10 cellular contexts compared by ENCODE assay signal in genomic region chr4:169005453-169006099, GRCh38. TPM values are rescaled to one million over a fixed set of nuclear protein-coding genes. Genes with fewer than 3 reads are reported as not detected.
DNase-seq lines count a peak whose midpoint lies in the region; ATAC-seq and TF ChIP-seq lines count a peak whose summit lies in the region.
"Had no signal": no experiment of that assay in that cellular context is flagged by ENCODE, and none has a peak within 500 bp of the region (broad histone marks: within the 10 kb centered on the region; RNA-seq: fewer than 3 reads in every experiment).

No MANE protein-coding gene starts in this region.

- DNase-seq in SK-N-SH = no peak
- no peak for DNase-seq in Peyer's patch
- peak; percentile 43 for DNase-seq in fibroblast of villous mesenchyme (ENCODE audit: low read depth)
- DNase-seq in tibial nerve (ENCODE audit: low spot score in 2 of 2) = no peak
- no peak for DNase-seq in NCI-H524 treated with DMSO at 0.1 percent for 48 hours (lab: John Stamatoyannopoulos, UW)
- DNase-seq: NCI-H446 treated with DMSO at 0.1 percent for 48 hours; stimulated activated CD4-positive, alpha-beta T cell treated with anti-CD3 and anti-CD28 coated beads, Interleukin-1b, Interleukin-23, amount 100 ng/mL, for 48 hours had no signal

- no peaks in the 10 kb centered on the region for H4K20me1 ChIP-seq in SK-N-SH (ENCODE audit: insufficient read depth)

- TF ChIP-seq CTCF in SK-N-SH (IDR thresholded peaks at IDR 0.05) (peak; percentile 71), Peyer's patch (IDR thresholded peaks at IDR 0.05) (peak in 4 of 6 experiments; percentile 18 to 54 (median 50)), fibroblast of villous mesenchyme (IDR thresholded peaks at IDR 0.05; ENCODE audit: insufficient read depth, low read depth, low read length) (peak; percentile 49), tibial nerve (IDR thresholded peaks at IDR 0.05) (peak in 3 of 5 experiments; percentile 8 to 29 (median 16))

- no peaks in the 10 kb centered on the region for H3K9me2 ChIP-seq in SK-N-SH

- CTCF ChIA-PET in SK-N-SH (lab: Yijun Ruan, JAX) = interaction anchor here (0.6 to 10.5 kb wide), 13 partner anchors 9 to 525 kb away, joined by 3 to 103 read pairs (median 3); partner anchors contain the start of gene DDX60L

- ATAC-seq in SK-N-SH treated with all-trans-retinoic acid at 6 μM for 48 hours (no peak), GM18498 (IDR thresholded peaks at IDR 0.05; ENCODE audit: unreplicated experiment) (no peak), GM21526 (IDR thresholded peaks at IDR 0.05; ENCODE audit: low FRiP score, unreplicated experiment) (no peak)

- TF ChIP-seq EP300 in SK-N-SH (IDR thresholded peaks at IDR 0.05; ENCODE audit: borderline replicate concordance in 1 of 2, low read depth in 1 of 2, low read length in 1 of 2) (no peak), tibial nerve (IDR thresholded peaks at IDR 0.05) (no peak)

- H3K9me3 ChIP-seq in SK-N-SH = no peaks in the 10 kb centered on the region
- H3K9me3 ChIP-seq in Peyer's patch = no peaks in the 10 kb centered on the region
- H3K9me3 ChIP-seq in tibial nerve = no peaks in the 10 kb centered on the region

- H3K79me2 ChIP-seq in SK-N-SH (ENCODE audit: insufficient read depth) = peaks cover 53% of the 10 kb centered on the region

- H3K27ac ChIP-seq in SK-N-SH (ENCODE audit: low read depth in 2 of 2, low read length in 1 of 2) (peak overlapping the region in 1 of 2 experiments; percentile 17; a peak in 1 of 4 replicates), Peyer's patch (no peak overlapping the region), tibial nerve (no peak overlapping the region)

- 68% methylated on average over 1 of the region's 1 CpG for whole genome bisulfite sequencing in SK-N-SH (ENCODE audit: low lambda C conversion rate)
- 56 to 80% methylated on average over 1 of the region's 1 CpG for WGBS in tibial nerve, 2 donors

- POLR2A ChIA-PET in SK-N-SH (lab: Yijun Ruan, JAX) = no interaction called here

- peaks cover 40 to 50% of the 10 kb centered on the region in 2 experiments for H3K36me3 ChIP-seq in SK-N-SH (replicated peaks in 1 of 2; ENCODE audit: control insufficient read depth in 1 of 2, insufficient read depth in 2 of 2, low read length in 1 of 2)
- H3K36me3 ChIP-seq in Peyer's patch = peaks cover 0 to 28% (median 0%) of the 10 kb centered on the region in 3 donors
- H3K36me3 ChIP-seq in tibial nerve = peaks cover 0 to 47% (median 0%) of the 10 kb centered on the region in 3 donors

- H3F3A ChIP-seq in SK-N-SH (replicated peaks; ENCODE audit: insufficient read depth) = peaks cover 19% of the 10 kb centered on the region

- TF ChIP-seq RAD21 in SK-N-SH (IDR thresholded peaks at IDR 0.05; ENCODE audit: low read length) = peak; percentile 78

- no peak overlapping the region for H3K4me2 ChIP-seq in SK-N-SH

- peaks cover 0 to 12% of the 10 kb centered on the region in 2 experiments; a peak in 2 of 4 replicates for H3K4me1 ChIP-seq in SK-N-SH (ENCODE audit: control insufficient read depth in 1 of 2, insufficient read depth in 2 of 2, low read depth in 1 of 2, low read length in 1 of 2)
- H3K4me1 ChIP-seq in Peyer's patch = peaks cover 0 to 10% (median 5%) of the 10 kb centered on the region in 4 donors
- peaks cover 3 to 44% (median 19%) of the 10 kb centered on the region in 4 donors for H3K4me1 ChIP-seq in tibial nerve

- H3K27me3 ChIP-seq in SK-N-SH (ENCODE audit: insufficient read depth) = no peaks in the 10 kb centered on the region
- H3K27me3 ChIP-seq in Peyer's patch = no peaks in the 10 kb centered on the region
- no peaks in the 10 kb centered on the region for H3K27me3 ChIP-seq in tibial nerve

- no peak overlapping the region for H2AFZ ChIP-seq in SK-N-SH (ENCODE audit: low read depth)

- TF ChIP-seq POLR2A in Peyer's patch (IDR thresholded peaks at IDR 0.05) (no peak), tibial nerve (IDR thresholded peaks at IDR 0.05) (no peak)

- H3K9ac ChIP-seq in SK-N-SH = no peak overlapping the region

- H3K4me3 ChIP-seq in SK-N-SH (ENCODE audit: low read depth in 2 of 2, low read length in 1 of 2) (no peak overlapping the region), Peyer's patch (no peak overlapping the region), fibroblast of villous mesenchyme (ENCODE audit: low read depth, low read length) (no peak overlapping the region), tibial nerve (no peak overlapping the region)

TF ChIP-seq in SK-N-SH, 30 proteins besides CTCF, POLR2A, EP300 and RAD21:
- no peak for TF ChIP-seq FOXJ3 (CRISPR knock-in tag; IDR thresholded peaks at IDR 0.05)
- TF ChIP-seq SMC3 (IDR thresholded peaks at IDR 0.05; ENCODE audit: low read depth, low read length) = peak; percentile 31; the same call in 1 of the 2 replicates

TF ChIP-seq in SK-N-SH treated with all-trans-retinoic acid at 6 μM for 48 hours, 23 proteins besides CTCF, POLR2A, EP300 and RAD21:
- no peak for TF ChIP-seq ZFP30 (CRISPR knock-in tag; IDR thresholded peaks at IDR 0.05)
- TF ChIP-seq SNAI2 (CRISPR knock-in tag; IDR thresholded peaks at IDR 0.05) = no peak
- no peak for TF ChIP-seq ESRRG (CRISPR knock-in tag; IDR thresholded peaks at IDR 0.05)
- no peak for TF ChIP-seq TCF4 (CRISPR knock-in tag; IDR thresholded peaks at IDR 0.05; ENCODE audit: borderline replicate concordance)

RNA-seq across cellular contexts. Expression of gene CBR4, which starts 4.5 kb away (rescaled TPM):
- polyA plus RNA-seq in SK-N-SH (2012; rRNA removed) = 2.8 and 4.1 TPM in 2 replicates
- polyA plus RNA-seq in SK-N-SH (2012; cell fraction: cytosol; rRNA removed) = 3.9 and 4.8 TPM in 2 replicates
- 7.5 and 12.4 TPM in 2 replicates for polyA plus RNA-seq in SK-N-SH (2012; cell fraction: nucleus; rRNA removed)
- total RNA-seq in Peyer's patch = 10 to 100 TPM; 16.5 to 24.5 (median 22.8) TPM
- total RNA-seq in fibroblast of villous mesenchyme = 14.8 and 23.3 TPM in 2 replicates
- total RNA-seq in tibial nerve = 10 to 100 TPM; 20.4 to 25.6 (median 24.7) TPM

Comparison
In these comparisons a context has a peak if more than half of its experiments do, and no peak if none do; other contexts are left out.
1. CTCF ChIP-seq: peak in every context shown above with its lines; median percentile 71 in SK-N-SH; 50 in Peyer's patch; 49 in fibroblast of villous mesenchyme; 16 in tibial nerve.